Comparison of ENCODE assay signal across 16 cellular contexts in genomic region chr6:56381852-56382251, GRCh38.
DNase-seq lines count a peak whose midpoint lies in the region; ATAC-seq, FAIRE-seq and TF ChIP-seq lines count a peak whose summit lies in the region.
"Had no signal": no experiment of that assay in that cellular context is flagged by ENCODE, and none has a peak within 500 bp of the region (broad histone marks: within the 10 kb centered on the region; RNA-seq: fewer than 3 reads in every experiment).

No MANE protein-coding gene starts in this region.

- H2AFZ ChIP-seq in GM23248 (no peak overlapping the region), parathyroid adenoma (no peak overlapping the region)

- FAIRE-seq in bronchial epithelial cell (lab: Jason Lieb, UNC) = no peak
- FAIRE-seq: keratinocyte had no signal

- peaks cover 7% of the 10 kb centered on the region for H3F3A ChIP-seq in GM23248 (ENCODE audit: insufficient read depth)

- DNase-seq in GM23248 (peak; percentile 60), NCI-H1048 (lab: John Stamatoyannopoulos, UW) (peak; percentile 81), bronchial epithelial cell (ENCODE audit: low read depth) (peak; percentile 71), NCI-H82 (lab: John Stamatoyannopoulos, UW) (no peak)
- no peak for DNase-seq in stimulated activated CD4-positive, alpha-beta T cell treated with anti-CD3 and anti-CD28 coated beads, Interleukin-4, amount 100 ng/mL, for 4 hours
- no peak for DNase-seq in stimulated activated naive CD4-positive, alpha-beta T cell treated with Interleukin-2 at 50 U/mL for 16 hours (lab: John Stamatoyannopoulos, UW)
- DNase-seq: activated naive CD4-positive, alpha-beta T cell; GF-D8; NCI-H1694; stimulated activated CD4-positive, alpha-beta T cell treated with anti-CD3 and anti-CD28 coated beads, Interleukin-2, amount 100 ng/mL, for 48 hours had no signal

- H3K4me1 ChIP-seq in GM23248 (ENCODE audit: insufficient read depth) (peaks cover 12% of the 10 kb centered on the region), parathyroid adenoma (peaks cover 15% of the 10 kb centered on the region)

- H3K9me3 ChIP-seq in GM23248 (ENCODE audit: low read depth) (no peaks in the 10 kb centered on the region), parathyroid adenoma (ENCODE audit: control insufficient read depth, low read length) (no peaks in the 10 kb centered on the region)

- no peaks in the 10 kb centered on the region for H3K79me2 ChIP-seq in GM23248 (ENCODE audit: insufficient read depth)
- H3K79me2 ChIP-seq in parathyroid adenoma = no peaks in the 10 kb centered on the region

- H3K9ac ChIP-seq in GM23248 (no peak overlapping the region), parathyroid adenoma (no peak overlapping the region)

- no peaks in the 10 kb centered on the region for H4K20me1 ChIP-seq in GM23248 (ENCODE audit: insufficient read depth)

- H3K27me3 ChIP-seq in GM23248 (replicated peaks; ENCODE audit: insufficient read depth) = no peaks in the 10 kb centered on the region
- H3K27me3 ChIP-seq in bronchial epithelial cell (ENCODE audit: control insufficient read depth, insufficient read depth, low read length) = no peaks in the 10 kb centered on the region
- H3K27me3 ChIP-seq in parathyroid adenoma (ENCODE audit: control insufficient read depth, insufficient read depth, low read length) = no peaks in the 10 kb centered on the region

- ATAC-seq in GM21447 (IDR thresholded peaks at IDR 0.05; ENCODE audit: unreplicated experiment) = no peak
- ATAC-seq: HCT116 had no signal

- 25 to 36% methylated on average over 4 of the region's 4 CpGs for WGBS in GM23248 (ENCODE audit: low coverage in 1 of 2, low lambda C conversion rate in 2 of 2, missing lambda C conversion rate in 2 of 2), 2 experiments

- H3K4me3 ChIP-seq in GM23248 = no peak overlapping the region
- H3K4me3 ChIP-seq in bronchial epithelial cell (ENCODE audit: low read depth, low read length) = no peak overlapping the region
- no peak overlapping the region for H3K4me3 ChIP-seq in parathyroid adenoma (ENCODE audit: low read depth, low read length)
- H3K4me3 ChIP-seq: SK-N-MC had no signal

- in situ Hi-C loops in GM23248 (cut with MboI) = no loop called here

- no peaks in the 10 kb centered on the region for H3K36me3 ChIP-seq in GM23248 (ENCODE audit: low read depth)
- no peaks in the 10 kb centered on the region for H3K36me3 ChIP-seq in bronchial epithelial cell (ENCODE audit: control insufficient read depth, insufficient read depth, low read length)
- no peaks in the 10 kb centered on the region for H3K36me3 ChIP-seq in parathyroid adenoma (ENCODE audit: control insufficient read depth, insufficient read depth, low read length)

- TF ChIP-seq CTCF in bronchial epithelial cell (IDR thresholded peaks at IDR 0.05; ENCODE audit: insufficient read depth, low read length, severe bottlenecking) (no peak), parathyroid adenoma (IDR thresholded peaks at IDR 0.05) (no peak)

- H3K9me2 ChIP-seq in GM23248 (ENCODE audit: insufficient read depth) = no peaks in the 10 kb centered on the region

- H3K27ac ChIP-seq in GM23248 (no peak overlapping the region), parathyroid adenoma (peak overlapping the region; percentile 3)
- H3K27ac ChIP-seq: C4-2B, SK-N-MC had no signal

- no peak overlapping the region for H3K4me2 ChIP-seq in GM23248 (ENCODE audit: unreplicated experiment)
- no peak overlapping the region for H3K4me2 ChIP-seq in parathyroid adenoma (ENCODE audit: low read length)

Comparison
In these comparisons a context has a peak if more than half of its experiments do, and no peak if none do; other contexts are left out.
1. DNase-seq: peak in GM23248 (single experiment), NCI-H1048 (single experiment) and bronchial epithelial cell (single experiment); none in NCI-H82 (single experiment), stimulated activated CD4-positive, alpha-beta T cell treated with anti-CD3 and anti-CD28 coated beads, Interleukin-4, amount 100 ng/mL, for 4 hours (0 of 2) and stimulated activated naive CD4-positive, alpha-beta T cell treated with Interleukin-2 at 50 U/mL for 16 hours (single experiment).